ENCODE assay signal across 1 cellular context in genomic region chr18:2988041-2988794, GRCh38.
TF ChIP-seq lines count a peak whose summit lies in the region.

No MANE protein-coding gene starts in this region.

TF ChIP-seq in GM23338, 12 proteins besides CTCF, POLR2A, EP300 and RAD21 (continued from another document):
- TF ChIP-seq ZNF462 (CRISPR knock-in tag; IDR thresholded peaks at IDR 0.05) = no peak
- no peak for TF ChIP-seq ETS1 (IDR thresholded peaks at IDR 0.05)
- TF ChIP-seq POLR2AphosphoS5 (IDR thresholded peaks at IDR 0.05; ENCODE audit: low read depth) = no peak
- TF ChIP-seq ZNF331 (CRISPR knock-in tag; IDR thresholded peaks at IDR 0.05; ENCODE audit: low read depth) = no peak
- TF ChIP-seq JUNB (IDR thresholded peaks at IDR 0.05; ENCODE audit: unreplicated experiment) = no peak
